ENCODE assay signal across 27 cellular contexts in the genomic region with DNA sequence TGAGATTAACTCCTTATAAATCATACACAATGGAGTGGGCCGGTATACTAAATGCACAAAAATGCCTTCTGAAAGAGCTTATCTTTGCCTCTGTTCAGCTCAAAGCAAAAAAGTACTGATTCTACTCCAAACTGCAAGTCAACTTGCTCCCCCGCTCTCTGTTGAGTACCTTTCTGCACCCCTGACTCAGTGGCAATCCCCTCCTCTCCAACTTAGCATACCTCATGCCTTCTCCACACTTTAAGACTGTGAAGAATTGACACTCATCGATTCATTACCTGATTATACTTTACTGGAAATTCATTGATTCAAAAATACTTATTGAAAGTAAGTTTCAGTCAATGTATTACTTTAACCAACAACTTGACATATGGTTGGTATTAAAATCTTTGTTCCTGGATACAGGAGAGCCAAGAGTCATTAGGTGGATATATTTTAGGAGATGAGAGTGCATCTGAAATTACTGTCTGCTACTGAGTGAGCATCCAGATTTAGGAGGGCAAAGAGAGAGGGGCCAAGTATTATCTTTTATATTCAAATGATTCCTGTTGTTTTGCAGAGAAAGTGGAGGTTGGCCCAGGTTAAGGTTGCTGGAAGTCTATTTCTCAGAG.
"Had no signal": no experiment of that assay in that cellular context is flagged by ENCODE, and none has a peak within 500 bp of the region (broad histone marks: within the 10 kb centered on the region; RNA-seq: fewer than 3 reads in every experiment).

No MANE protein-coding gene starts in this region.

- H3K27ac Mint-ChIP-seq: naive thymus-derived CD8-positive, alpha-beta T cell; nephron; stimulated activated naive B cell treated with anti-CD40 and anti-IgM and Interleukin-4, amounts not matched to agents 10 μg/mL and 1 μg/mL and 100 μg/mL, for 72 hours had no signal

- H3K79me2 ChIP-seq: hepatocyte had no signal

- H2AFZ ChIP-seq: hepatocyte had no signal

- H3K4me1 ChIP-seq: pancreas, prostate gland, stomach, testis, thyroid gland, transverse colon, upper lobe of left lung, vagina had no signal

- H3K36me3 ChIP-seq: left ventricle myocardium inferior, pancreas, prostate gland, stomach, thyroid gland, transverse colon, upper lobe of left lung, vagina had no signal

- H3K4me2 ChIP-seq: hepatocyte had no signal

- H3K9me3 Mint-ChIP-seq: naive thymus-derived CD8-positive, alpha-beta T cell; nephron; stimulated activated naive B cell treated with anti-CD40 and anti-IgM and Interleukin-4, amounts not matched to agents 10 μg/mL and 1 μg/mL and 100 μg/mL, for 72 hours had no signal

- DNase-seq: islet precursor cell; left ventricle myocardium inferior; naive thymus-derived CD8-positive, alpha-beta T cell; nucleus accumbens; pancreas; posterior cingulate gyrus; retina; right cardiac atrium; stimulated activated CD4-positive, alpha-beta T cell treated with anti-CD3 and anti-CD28 coated beads, Interleukin-12 subunit alpha, Interleukin-12 subunit beta, amount 100 ng/mL, for 4 hours; stimulated activated CD4-positive, alpha-beta T cell treated with anti-CD3 and anti-CD28 coated beads, Interleukin-15, amount 100 ng/mL, for 24 hours; stimulated activated CD4-positive, alpha-beta T cell treated with anti-CD3 and anti-CD28 coated beads, Interleukin-4, amount 100 ng/mL, for 24 hours; stimulated activated CD8-positive, alpha-beta memory T cell treated with anti-CD3 and anti-CD28 coated beads, Interleukin-4, amount 100 ng/mL, for 48 hours; stimulated activated naive B cell treated with anti-CD40 and anti-IgM and Interleukin-4, amounts not matched to agents 10 μg/mL and 1 μg/mL and 100 μg/mL, for 72 hours; stimulated activated naive CD8-positive, alpha-beta T cell treated with anti-CD3 and anti-CD28 coated beads, Interleukin-15, Interleukin-2, amounts not matched to agents 100 U/mL and 50 U/mL, for 24 hours; stomach; testis; thyroid gland; transverse colon; upper lobe of left lung had no signal

- H3K36me3 Mint-ChIP-seq: naive thymus-derived CD8-positive, alpha-beta T cell; stimulated activated naive B cell treated with anti-CD40 and anti-IgM and Interleukin-4, amounts not matched to agents 10 μg/mL and 1 μg/mL and 100 μg/mL, for 72 hours had no signal

- H3K4me3 ChIP-seq: hepatocyte, left ventricle myocardium inferior, lung, pancreas, prostate gland, skin epidermis, stomach, testis, thyroid gland, transverse colon, upper lobe of left lung, vagina had no signal

- ATAC-seq: naive thymus-derived CD8-positive, alpha-beta T cell; pancreas; right cardiac atrium; sciatic nerve; stimulated activated naive B cell treated with anti-CD40 and anti-IgM and Interleukin-4, amounts not matched to agents 10 μg/mL and 1 μg/mL and 100 μg/mL, for 72 hours; stimulated activated naive CD8-positive, alpha-beta T cell treated with anti-CD3 and anti-CD28 coated beads, Interleukin-15, Interleukin-2, amounts not matched to agents 100 U/mL and 50 U/mL, for 24 hours had no signal

- H3K27ac ChIP-seq: hepatocyte, left ventricle myocardium inferior, pancreas, prostate gland, skin epidermis, stomach, testis, thyroid gland, transverse colon, upper lobe of left lung, vagina had no signal

- H3K4me3 Mint-ChIP-seq: naive thymus-derived CD8-positive, alpha-beta T cell; nephron; neural crest cell; stimulated activated naive B cell treated with anti-CD40 and anti-IgM and Interleukin-4, amounts not matched to agents 10 μg/mL and 1 μg/mL and 100 μg/mL, for 72 hours had no signal

- H3K27me3 ChIP-seq: hepatocyte, pancreas, stomach, testis, thyroid gland, transverse colon, upper lobe of left lung, vagina had no signal

- H3K4me1 Mint-ChIP-seq: naive thymus-derived CD8-positive, alpha-beta T cell; nephron; neural crest cell; stimulated activated naive B cell treated with anti-CD40 and anti-IgM and Interleukin-4, amounts not matched to agents 10 μg/mL and 1 μg/mL and 100 μg/mL, for 72 hours had no signal
